1 cellular context compared by ENCODE assay signal in genomic region chr18:68722807-68723206, GRCh38.
TF ChIP-seq lines count a peak whose summit lies in the region.

No MANE protein-coding gene starts in this region.

TF ChIP-seq in HEK293T, 16 proteins besides CTCF, POLR2A, EP300 and RAD21:
- TF ChIP-seq SP1 (IDR thresholded peaks at IDR 0.05): no peak
- no peak for TF ChIP-seq HDGF (IDR thresholded peaks at IDR 0.05; ENCODE audit: borderline replicate concordance)
- no peak for TF ChIP-seq CTBP1 (IDR thresholded peaks at IDR 0.05; ENCODE audit: borderline replicate concordance)
- no peak for TF ChIP-seq FOXK2 (IDR thresholded peaks at IDR 0.05)
- no peak for TF ChIP-seq BHLHE40 (IDR thresholded peaks at IDR 0.05; ENCODE audit: borderline replicate concordance)
- TF ChIP-seq PKNOX1 (IDR thresholded peaks at IDR 0.05): no peak
- TF ChIP-seq FOXA1 (IDR thresholded peaks at IDR 0.05): no peak
- TF ChIP-seq L3MBTL2 (conservative IDR thresholded peaks at IDR 0.05): no peak
- no peak for TF ChIP-seq SUZ12 (IDR thresholded peaks at IDR 0.05)
- TF ChIP-seq ELF4 (IDR thresholded peaks at IDR 0.05): no peak
- TF ChIP-seq FOXM1 (IDR thresholded peaks at IDR 0.05; ENCODE audit: borderline replicate concordance): no peak
- no peak for TF ChIP-seq LEF1 (IDR thresholded peaks at IDR 0.05; ENCODE audit: borderline replicate concordance)
- no peak for TF ChIP-seq TARDBP (IDR thresholded peaks at IDR 0.05)
- no peak for TF ChIP-seq NFRKB (IDR thresholded peaks at IDR 0.05)
- no peak for TF ChIP-seq ARNT (IDR thresholded peaks at IDR 0.05)
- no peak for TF ChIP-seq ZNF384 (IDR thresholded peaks at IDR 0.05)
TF ChIP-seq in HEK293T: peak in this region for 0.
